10 cellular contexts compared by ENCODE assay signal in the genomic region with DNA sequence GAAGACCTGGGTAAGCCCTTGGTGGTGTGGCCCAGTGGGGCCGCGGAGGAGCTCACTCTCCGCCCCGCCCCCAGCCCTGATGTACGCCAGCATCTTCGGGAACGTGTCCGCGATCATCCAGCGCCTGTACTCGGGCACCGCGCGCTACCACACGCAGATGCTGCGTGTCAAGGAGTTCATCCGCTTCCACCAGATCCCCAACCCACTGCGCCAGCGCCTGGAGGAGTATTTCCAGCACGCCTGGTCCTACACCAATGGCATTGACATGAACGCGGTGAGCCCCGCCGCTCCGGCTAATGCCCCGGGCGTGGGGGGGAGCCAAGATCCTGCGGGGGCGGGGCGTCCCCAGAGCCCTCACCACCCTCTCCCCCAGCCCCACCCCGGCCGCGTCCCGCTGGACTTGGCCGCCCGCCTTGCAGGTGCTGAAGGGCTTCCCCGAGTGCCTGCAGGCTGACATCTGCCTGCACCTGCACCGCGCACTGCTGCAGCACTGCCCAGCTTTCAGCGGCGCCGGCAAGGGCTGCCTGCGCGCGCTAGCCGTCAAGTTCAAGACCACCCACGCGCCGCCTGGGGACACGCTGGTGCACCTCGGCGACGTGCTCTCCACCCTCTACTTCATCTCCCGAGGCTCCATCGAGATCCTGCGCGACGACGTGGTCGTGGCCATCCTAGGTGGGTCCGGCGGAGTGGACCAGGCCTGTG. TPM values are rescaled to one million over a fixed set of nuclear protein-coding genes. Genes with fewer than 3 reads are reported as not detected.
DNase-seq lines count a peak whose midpoint lies in the region; ATAC-seq, FAIRE-seq and TF ChIP-seq lines count a peak whose summit lies in the region.
"Had no signal": no experiment of that assay in that cellular context is flagged by ENCODE, and none has a peak within 500 bp of the region (broad histone marks: within the 10 kb centered on the region; RNA-seq: fewer than 3 reads in every experiment).

No MANE protein-coding gene starts in this region.

- H3K4me3 ChIP-seq in GM23248 (0 out of 2 replicates have a peak overlapping the region, but pooled peaks have one; percentile 2), PC-3 (ENCODE audit: low read length) (peak overlapping the region; percentile 19; the same call in 1 of the 2 replicates), parathyroid adenoma (ENCODE audit: low read depth, low read length) (no peak overlapping the region), trophoblast cell (ENCODE audit: low read depth, low read length) (no peak overlapping the region)

- no peak overlapping the region for H4K12ac ChIP-seq in trophoblast cell (ENCODE audit: low read depth, low read length)

- TF ChIP-seq CTCF in PC-3 (conservative IDR thresholded peaks at IDR 0.05; ENCODE audit: low read depth, low read length) (no peak), parathyroid adenoma (IDR thresholded peaks at IDR 0.05) (no peak), type B pancreatic cell (conservative IDR thresholded peaks at IDR 0.05) (no peak)

- H3K79me2 ChIP-seq in GM23248 (ENCODE audit: insufficient read depth) (no peaks in the 10 kb centered on the region), PC-3 (ENCODE audit: low read length) (no peaks in the 10 kb centered on the region), parathyroid adenoma (no peaks in the 10 kb centered on the region), trophoblast cell (ENCODE audit: control insufficient read depth, insufficient read depth, low read length, poor library complexity) (no peaks in the 10 kb centered on the region)

- no peak overlapping the region for H2AK5ac ChIP-seq in trophoblast cell (ENCODE audit: low read length)

- H3K4me3 Mint-ChIP-seq in effector memory CD8-positive, alpha-beta T cell: peak overlapping the region in 1 of 2 donors; percentile 65
- H3K4me3 Mint-ChIP-seq in type B pancreatic cell: no peak overlapping the region

- H2BK5ac ChIP-seq in trophoblast cell (ENCODE audit: low read depth, low read length, poor library complexity): no peak overlapping the region

- H3K4me1 Mint-ChIP-seq in effector memory CD8-positive, alpha-beta T cell (ENCODE audit: low read depth in 2 of 2): peaks cover 2 to 7% of the 10 kb centered on the region in 2 donors
- H3K4me1 Mint-ChIP-seq in type B pancreatic cell (ENCODE audit: unreplicated experiment): no peaks in the 10 kb centered on the region

- 7 to 8% methylated on average over 45 to 53 of the region's 62 CpGs for WGBS in GM23248 (ENCODE audit: low coverage in 1 of 2, low lambda C conversion rate in 2 of 2, missing lambda C conversion rate in 2 of 2), 2 experiments
- no CpG with 5 or more reads among the region's 62 CpGs for WGBS in trophoblast cell (ENCODE audit: extremely low coverage, insufficient coverage, insufficient read length)

- peaks cover 2% of the 10 kb centered on the region for H3K36me3 Mint-ChIP-seq in effector memory CD8-positive, alpha-beta T cell (ENCODE audit: insufficient read depth)
- no peaks in the 10 kb centered on the region for H3K36me3 Mint-ChIP-seq in type B pancreatic cell

- no peak overlapping the region for H4K8ac ChIP-seq in trophoblast cell (ENCODE audit: low read depth, low read length)

- no peak overlapping the region for H2AFZ ChIP-seq in GM23248
- H2AFZ ChIP-seq in PC-3 (ENCODE audit: low read length): 0 out of 2 replicates have a peak overlapping the region, but pooled peaks have one; percentile 6
- peak overlapping the region; percentile 75 for H2AFZ ChIP-seq in parathyroid adenoma
- no peak overlapping the region for H2AFZ ChIP-seq in trophoblast cell (ENCODE audit: insufficient read depth, low read length, poor library complexity)

- in situ Hi-C loops in GM23248 (cut with MboI): no loop called here

- intact Hi-C loops in PC-3 (cut with micrococcal nuclease): no loop called here

- BruUV-seq in PC-3 (replicated peaks; lab: Mats Ljungman, UMichigan): no TSS peak

- no peaks in the 10 kb centered on the region for H3K79me1 ChIP-seq in trophoblast cell (ENCODE audit: low read length)

- H4K20me1 ChIP-seq in GM23248 (ENCODE audit: insufficient read depth) (no peaks in the 10 kb centered on the region), PC-3 (ENCODE audit: low read length) (no peaks in the 10 kb centered on the region)

- H3F3A ChIP-seq in GM23248 (ENCODE audit: insufficient read depth) (no peaks in the 10 kb centered on the region), PC-3 (ENCODE audit: low read length, unreplicated experiment) (no peaks in the 10 kb centered on the region)

- H3K14ac ChIP-seq in trophoblast cell (ENCODE audit: low read length): no peak overlapping the region

- H3K23ac ChIP-seq in trophoblast cell (ENCODE audit: low read length): no peak overlapping the region

- H3K27ac ChIP-seq in GM23248 (no peak overlapping the region), PC-3 (ENCODE audit: low read length) (no peak overlapping the region), parathyroid adenoma (no peak overlapping the region), trophoblast cell (ENCODE audit: low read depth, low read length) (no peak overlapping the region)
- H3K27ac ChIP-seq: prostate gland had no signal

- H2BK12ac ChIP-seq in trophoblast cell (ENCODE audit: low read length): no peak overlapping the region

- no peaks in the 10 kb centered on the region for H3K9me3 Mint-ChIP-seq in effector memory CD8-positive, alpha-beta T cell
- H3K9me3 Mint-ChIP-seq in type B pancreatic cell: no peaks in the 10 kb centered on the region

- POLR2A ChIA-PET in PC-3 (lab: Charles Lee; ENCODE audit: unreplicated experiment): no interaction called here

- H3K27me3 Mint-ChIP-seq in effector memory CD8-positive, alpha-beta T cell: peaks cover 48 to 63% of the 10 kb centered on the region in 2 donors
- peaks cover 32% of the 10 kb centered on the region for H3K27me3 Mint-ChIP-seq in type B pancreatic cell

- peak; percentile 24 for ATAC-seq in PC-3
- ATAC-seq in effector memory CD8-positive, alpha-beta T cell (replicated peaks): peak; percentile 29

- H3K27me3 ChIP-seq in GM23248 (replicated peaks; ENCODE audit: insufficient read depth) (peaks cover 22% of the 10 kb centered on the region), PC-3 (ENCODE audit: low read length) (no peaks in the 10 kb centered on the region; the same call in 1 of the 2 replicates), parathyroid adenoma (ENCODE audit: control insufficient read depth, insufficient read depth, low read length) (no peaks in the 10 kb centered on the region), trophoblast cell (ENCODE audit: insufficient read depth, low read length) (no peaks in the 10 kb centered on the region)

- H3K4me2 ChIP-seq in GM23248 (ENCODE audit: unreplicated experiment) (peak overlapping the region; percentile 4), PC-3 (ENCODE audit: low read length) (peak overlapping the region; percentile 38), parathyroid adenoma (ENCODE audit: low read length) (no peak overlapping the region), trophoblast cell (ENCODE audit: low read length) (no peak overlapping the region)

- no peak for FAIRE-seq in urothelium cell line (lab: Jason Lieb, UNC)
- no peak for FAIRE-seq in GM19239 (lab: Jason Lieb, UNC)

- DNase-seq in GM23248 (peak; percentile 40), PC-3 (no peak), urothelium cell line (ENCODE audit: low spot score) (no peak), GM19239 (ENCODE audit: insufficient read length, low spot score) (no peak), type B pancreatic cell (ENCODE audit: extremely low spot score, unreplicated experiment) (no peak), trophoblast cell (no peak)
- DNase-seq in effector memory CD8-positive, alpha-beta T cell: no peak
- DNase-seq: NCI-H446 had no signal

- no peak overlapping the region for H2BK120ac ChIP-seq in trophoblast cell (ENCODE audit: insufficient read depth, low read length, poor library complexity)

- no peak overlapping the region for H4K91ac ChIP-seq in trophoblast cell (ENCODE audit: low read depth, low read length)

- H3K9me3 ChIP-seq in GM23248 (ENCODE audit: low read depth): no peaks in the 10 kb centered on the region
- H3K9me3 ChIP-seq in PC-3 (ENCODE audit: low read length): no peaks in the 10 kb centered on the region
- H3K9me3 ChIP-seq in parathyroid adenoma (ENCODE audit: control insufficient read depth, low read length): no peaks in the 10 kb centered on the region
- peaks cover 2% of the 10 kb centered on the region for H3K9me3 ChIP-seq in trophoblast cell (ENCODE audit: insufficient read depth, low read depth, low read length)
- H3K9me3 ChIP-seq: prostate gland had no signal

- no peaks in the 10 kb centered on the region for H3K9me2 ChIP-seq in GM23248 (ENCODE audit: insufficient read depth)
- H3K9me2 ChIP-seq in PC-3 (replicated peaks; ENCODE audit: low read length): no peaks in the 10 kb centered on the region

- H3K9ac ChIP-seq in GM23248: no peak overlapping the region
- H3K9ac ChIP-seq in PC-3 (ENCODE audit: low read length): no peak overlapping the region
- no peak overlapping the region for H3K9ac ChIP-seq in parathyroid adenoma
- H3K9ac ChIP-seq in trophoblast cell (ENCODE audit: low read length): no peak overlapping the region

- CTCF ChIA-PET in PC-3 (lab: Charles Lee): no interaction called here

- no peaks in the 10 kb centered on the region for H3K36me3 ChIP-seq in GM23248 (ENCODE audit: low read depth)
- no peaks in the 10 kb centered on the region for H3K36me3 ChIP-seq in PC-3 (ENCODE audit: low read depth, low read length)
- H3K36me3 ChIP-seq in parathyroid adenoma (ENCODE audit: control insufficient read depth, insufficient read depth, low read length): no peaks in the 10 kb centered on the region
- H3K36me3 ChIP-seq in trophoblast cell (ENCODE audit: control insufficient read depth in 1 of 2, insufficient read depth in 2 of 2, low read length in 2 of 2): no peaks in the 10 kb centered on the region
- H3K36me3 ChIP-seq: prostate gland had no signal

- no peak overlapping the region for H3K27ac Mint-ChIP-seq in effector memory CD8-positive, alpha-beta T cell
- no peak overlapping the region for H3K27ac Mint-ChIP-seq in type B pancreatic cell

- H3K18ac ChIP-seq in trophoblast cell (ENCODE audit: low read length): no peak overlapping the region

- no peak overlapping the region for H3K4ac ChIP-seq in trophoblast cell (ENCODE audit: low read depth, low read length)

- no peaks in the 10 kb centered on the region for H3K4me1 ChIP-seq in GM23248 (ENCODE audit: insufficient read depth)
- no peaks in the 10 kb centered on the region for H3K4me1 ChIP-seq in PC-3 (ENCODE audit: insufficient read depth, low read length)
- peaks cover 6% of the 10 kb centered on the region for H3K4me1 ChIP-seq in parathyroid adenoma
- no peaks in the 10 kb centered on the region for H3K4me1 ChIP-seq in trophoblast cell (ENCODE audit: control insufficient read depth in 1 of 2, insufficient read depth in 2 of 2, low read length in 2 of 2)

RNA-seq across cellular contexts. Expression of a gene that starts 12.1 kb away (rescaled TPM):
- 21.2 and 21.6 TPM in 2 replicates for total RNA-seq in GM23248 (2014; rRNA removed; shearing (Covaris generic))
- 38.2 and 38.4 TPM in 2 replicates for polyA plus RNA-seq in GM23248 (2016; fragmentation: Nextera tagmentation; extraction: Ambion mirVana)
- 46.5 and 55.5 TPM in 2 replicates for total RNA-seq in PC-3 (2014; rRNA removed)
- total RNA-seq in type B pancreatic cell (ENCODE audit: low replicate concordance): 94.7 and 123 TPM in 2 replicates
- 47.5 and 51.5 TPM in 2 replicates for polyA plus RNA-seq in trophoblast cell (2013)

RNA-seq across cellular contexts. Expression of a gene that starts 15.0 kb away (rescaled TPM):
- not detected in 2 replicates for total RNA-seq in GM23248 (2014; rRNA removed; shearing (Covaris generic))
- polyA plus RNA-seq in GM23248 (2016; fragmentation: Nextera tagmentation; extraction: Ambion mirVana): not detected in 2 replicates
- total RNA-seq in PC-3 (2014; rRNA removed): not detected in 2 replicates
- total RNA-seq in type B pancreatic cell (ENCODE audit: low replicate concordance): 4.4 and 9.0 TPM in 2 replicates
- not detected in 2 replicates for polyA plus RNA-seq in trophoblast cell (2013)

Comparison
In these comparisons a context has a peak if more than half of its experiments do, and no peak if none do; other contexts are left out.
1. H2AFZ ChIP-seq: peak in PC-3 (single experiment) and parathyroid adenoma (single experiment); none in GM23248 (single experiment) and trophoblast cell (single experiment).
2. H3K4me2 ChIP-seq: peak in GM23248 (single experiment) and PC-3 (single experiment); none in parathyroid adenoma (single experiment) and trophoblast cell (single experiment).
3. H3K4me3 ChIP-seq: peak in GM23248 (single experiment) and PC-3 (single experiment); none in parathyroid adenoma (single experiment) and trophoblast cell (single experiment).